ENCODE assay signal across 30 cellular contexts in genomic region chr7:81433692-81434331, GRCh38.
"Had no signal": no experiment of that assay in that cellular context is flagged by ENCODE, and none has a peak within 500 bp of the region (broad histone marks: within the 10 kb centered on the region; RNA-seq: fewer than 3 reads in every experiment).

No MANE protein-coding gene starts in this region.

- H3K4me3 ChIP-seq: coronary artery, esophagus squamous epithelium, gastrocnemius medialis, lung, mucosa of descending colon, pancreas, smooth muscle cell, testis, tibial artery, upper lobe of left lung had no signal

- H3K4me3 Mint-ChIP-seq: mesothelial cell of epicardium; naive B cell; natural killer cell treated with Interleukin-12 subunit alpha and Interleukin-12 subunit beta and Interleukin-15 and Interleukin-18, amount 100 ng/mL, for 72 hours; neural crest cell; stimulated activated effector memory CD8-positive, alpha-beta T cell treated with anti-CD3 and anti-CD28 coated beads, Interleukin-12 subunit alpha, Interleukin-12 subunit beta, amount 100 ng/mL, for 72 hours had no signal

- H3K4me1 Mint-ChIP-seq: naive B cell; stimulated activated effector memory CD8-positive, alpha-beta T cell treated with anti-CD3 and anti-CD28 coated beads, Interleukin-12 subunit alpha, Interleukin-12 subunit beta, amount 100 ng/mL, for 72 hours had no signal

- H3K27ac Mint-ChIP-seq: mesothelial cell of epicardium; naive B cell; natural killer cell treated with Interleukin-12 subunit alpha and Interleukin-12 subunit beta and Interleukin-15 and Interleukin-18, amount 100 ng/mL, for 72 hours; progenitor cell of endocrine pancreas; stimulated activated effector memory CD8-positive, alpha-beta T cell treated with anti-CD3 and anti-CD28 coated beads, Interleukin-12 subunit alpha, Interleukin-12 subunit beta, amount 100 ng/mL, for 72 hours had no signal

- H3K27me3 ChIP-seq: esophagus squamous epithelium, gastrocnemius medialis, neutrophil, pancreas, testis, tibial artery, upper lobe of left lung had no signal

- H3K4me2 ChIP-seq: smooth muscle cell had no signal

- H3K36me3 Mint-ChIP-seq: stimulated activated effector memory CD8-positive, alpha-beta T cell treated with anti-CD3 and anti-CD28 coated beads, Interleukin-12 subunit alpha, Interleukin-12 subunit beta, amount 100 ng/mL, for 72 hours had no signal

- H3K4me1 ChIP-seq: esophagus squamous epithelium, gastrocnemius medialis, pancreas, testis, tibial artery, upper lobe of left lung had no signal

- H3K9me3 ChIP-seq: esophagus squamous epithelium, gastrocnemius medialis, mucosa of descending colon, neutrophil, pancreas, testis, tibial artery had no signal

- ATAC-seq: gastrocnemius medialis; left lobe of liver; mucosa of descending colon; natural killer cell treated with Interleukin-12 subunit alpha and Interleukin-12 subunit beta and Interleukin-15 and Interleukin-18, amount 100 ng/mL, for 72 hours; pancreas; sciatic nerve; stimulated activated effector memory CD8-positive, alpha-beta T cell treated with anti-CD3 and anti-CD28 coated beads, Interleukin-12 subunit alpha, Interleukin-12 subunit beta, amount 100 ng/mL, for 72 hours had no signal

- H3K27me3 Mint-ChIP-seq: naive B cell; natural killer cell treated with Interleukin-12 subunit alpha and Interleukin-12 subunit beta and Interleukin-15 and Interleukin-18, amount 100 ng/mL, for 72 hours; progenitor cell of endocrine pancreas had no signal

- H3K27ac ChIP-seq: coronary artery, esophagus squamous epithelium, gastrocnemius medialis, neutrophil, pancreas, testis, tibial artery, upper lobe of left lung had no signal

- DNase-seq: dermis blood vessel endothelial cell; effector memory CD4-positive, alpha-beta T cell; erythroblast; esophagus squamous epithelium; gastrocnemius medialis; head of caudate nucleus; kidney; mesenchymal stem cell; mucosa of descending colon; naive B cell; pancreas; stimulated activated CD4-positive, alpha-beta T cell treated with anti-CD3 and anti-CD28 coated beads, Interleukin-2, amount 100 ng/mL, for 24 hours; stimulated activated CD4-positive, alpha-beta T cell treated with anti-CD3 and anti-CD28 coated beads, Interleukin-4, amount 100 ng/mL, for 24 hours; stimulated activated naive CD4-positive, alpha-beta T cell treated with Interleukin-2 at 50 U/mL for 16 hours; substantia nigra; testis; tibial artery; upper lobe of left lung had no signal

- H3K36me3 ChIP-seq: esophagus squamous epithelium, gastrocnemius medialis, neutrophil, pancreas, tibial artery, upper lobe of left lung had no signal

- FAIRE-seq: endothelial cell of umbilical vein, kidney, pancreas had no signal
